Comparison of ENCODE assay signal across 1 cellular context in the genomic region with DNA sequence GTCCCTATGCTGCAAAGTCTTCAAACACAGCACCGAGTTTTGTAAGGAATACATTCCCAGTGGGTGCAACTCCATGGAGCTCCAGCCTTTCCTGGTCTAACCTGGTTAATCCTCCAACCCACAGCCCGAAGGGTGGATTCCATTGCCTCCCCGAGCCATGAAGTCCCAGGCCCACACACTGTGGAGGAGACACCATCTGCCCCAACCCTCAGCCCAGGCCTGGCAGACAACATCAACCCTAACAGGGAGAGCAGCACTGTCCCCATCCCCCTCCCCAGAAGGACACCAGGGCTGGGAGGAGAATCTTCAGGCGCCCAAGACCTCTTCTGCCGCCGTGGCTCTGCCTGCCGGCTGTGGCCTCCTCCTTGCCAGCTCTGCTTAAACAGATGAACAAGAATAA.
TF ChIP-seq lines count a peak whose summit lies in the region.

No MANE protein-coding gene starts in this region.

TF ChIP-seq in WTC11, 78 proteins besides CTCF, POLR2A, EP300 and RAD21 (continued from another document):
- TF ChIP-seq, protein P1, sequence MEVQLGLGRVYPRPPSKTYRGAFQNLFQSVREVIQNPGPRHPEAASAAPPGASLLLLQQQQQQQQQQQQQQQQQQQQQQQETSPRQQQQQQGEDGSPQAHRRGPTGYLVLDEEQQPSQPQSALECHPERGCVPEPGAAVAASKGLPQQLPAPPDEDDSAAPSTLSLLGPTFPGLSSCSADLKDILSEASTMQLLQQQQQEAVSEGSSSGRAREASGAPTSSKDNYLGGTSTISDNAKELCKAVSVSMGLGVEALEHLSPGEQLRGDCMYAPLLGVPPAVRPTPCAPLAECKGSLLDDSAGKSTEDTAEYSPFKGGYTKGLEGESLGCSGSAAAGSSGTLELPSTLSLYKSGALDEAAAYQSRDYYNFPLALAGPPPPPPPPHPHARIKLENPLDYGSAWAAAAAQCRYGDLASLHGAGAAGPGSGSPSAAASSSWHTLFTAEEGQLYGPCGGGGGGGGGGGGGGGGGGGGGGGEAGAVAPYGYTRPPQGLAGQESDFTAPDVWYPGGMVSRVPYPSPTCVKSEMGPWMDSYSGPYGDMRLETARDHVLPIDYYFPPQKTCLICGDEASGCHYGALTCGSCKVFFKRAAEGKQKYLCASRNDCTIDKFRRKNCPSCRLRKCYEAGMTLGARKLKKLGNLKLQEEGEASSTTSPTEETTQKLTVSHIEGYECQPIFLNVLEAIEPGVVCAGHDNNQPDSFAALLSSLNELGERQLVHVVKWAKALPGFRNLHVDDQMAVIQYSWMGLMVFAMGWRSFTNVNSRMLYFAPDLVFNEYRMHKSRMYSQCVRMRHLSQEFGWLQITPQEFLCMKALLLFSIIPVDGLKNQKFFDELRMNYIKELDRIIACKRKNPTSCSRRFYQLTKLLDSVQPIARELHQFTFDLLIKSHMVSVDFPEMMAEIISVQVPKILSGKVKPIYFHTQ (CRISPR knock-in tag; IDR thresholded peaks at IDR 0.05), result no peak
- TF ChIP-seq NR2C2 (CRISPR knock-in tag; IDR thresholded peaks at IDR 0.05), result no peak
